ENCODE assay signal across 13 cellular contexts in the genomic region with DNA sequence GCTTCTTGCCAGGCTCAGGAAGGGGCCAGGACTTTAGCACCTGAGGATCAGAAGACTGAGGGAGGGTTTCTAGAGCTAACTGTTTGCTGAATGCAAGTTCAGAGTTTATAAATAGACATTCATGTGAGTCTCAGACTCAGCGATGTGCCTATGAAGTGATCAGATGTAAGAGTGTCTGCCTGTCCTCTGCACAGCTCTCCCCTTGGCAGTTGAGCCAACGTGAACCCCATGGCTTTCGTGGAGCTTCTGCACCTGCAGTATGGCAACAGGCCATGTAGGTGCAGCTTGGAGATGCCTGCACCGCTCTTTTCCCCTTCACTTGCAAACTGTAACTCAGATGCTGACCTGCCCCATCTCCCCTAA.
"Had no signal": no experiment of that assay in that cellular context is flagged by ENCODE, and none has a peak within 500 bp of the region (broad histone marks: within the 10 kb centered on the region; RNA-seq: fewer than 3 reads in every experiment).

No MANE protein-coding gene starts in this region.

- DNase-seq: activated B cell treated with CpG ODN at 0.5 μM for 24 hours; activated CD4-positive, alpha-beta T cell treated with anti-CD3 and anti-CD28 coated beads, Interleukin-2, amount 10 ng/mL, durations not matched to agents 7 days and 5 days; activated naive CD4-positive, alpha-beta T cell treated with anti-CD3 and anti-CD28 coated beads for 36 hours; glutamatergic neuron; mammary epithelial cell; naive thymus-derived CD8-positive, alpha-beta T cell; stimulated activated CD4-positive, alpha-beta T cell treated with anti-CD3 and anti-CD28 coated beads, Interleukin-4, amount 100 ng/mL, for 1 hour; stimulated activated CD8-positive, alpha-beta memory T cell treated with anti-CD3 and anti-CD28 coated beads, Interleukin-4, amount 100 ng/mL, for 48 hours; stimulated activated naive CD8-positive, alpha-beta T cell treated with anti-CD3 and anti-CD28 coated beads, Interleukin-15, amount 100 ng/mL, for 72 hours; T-helper 2 cell; uterus had no signal

- H3K9me3 ChIP-seq: uterus had no signal

- ATAC-seq: esophagus mucosa; naive thymus-derived CD8-positive, alpha-beta T cell had no signal

- H3K36me3 Mint-ChIP-seq: naive thymus-derived CD8-positive, alpha-beta T cell had no signal

- H3K36me3 ChIP-seq: uterus had no signal

- H3K9me3 Mint-ChIP-seq: activated B cell treated with CpG ODN at 0.5 μM for 24 hours; activated CD4-positive, alpha-beta T cell treated with anti-CD3 and anti-CD28 coated beads, Interleukin-2, amount 10 ng/mL, durations not matched to agents 7 days and 5 days; activated naive CD4-positive, alpha-beta T cell treated with anti-CD3 and anti-CD28 coated beads for 36 hours; activated T-helper 1 cell treated with anti-CD3 and anti-CD28 coated beads, Interleukin-12 subunit alpha, Interleukin-12 subunit beta, Interleukin-2, Interleukin-4 antibody, amounts not matched to agents 30 ng/mL and 10 ng/mL and 1 ng/mL, durations not matched to agents 14 hours and 24 hours and 36 hours; naive thymus-derived CD8-positive, alpha-beta T cell; stimulated activated naive CD8-positive, alpha-beta T cell treated with anti-CD3 and anti-CD28 coated beads, Interleukin-15, amount 100 ng/mL, for 72 hours had no signal

- H3K4me1 ChIP-seq: uterus had no signal

- H3K27ac Mint-ChIP-seq: activated B cell treated with CpG ODN at 0.5 μM for 24 hours; activated CD4-positive, alpha-beta T cell treated with anti-CD3 and anti-CD28 coated beads, Interleukin-2, amount 10 ng/mL, durations not matched to agents 7 days and 5 days; activated naive CD4-positive, alpha-beta T cell treated with anti-CD3 and anti-CD28 coated beads for 36 hours had no signal

- H3K27me3 ChIP-seq: uterus had no signal

- H3K27me3 Mint-ChIP-seq: activated B cell treated with CpG ODN at 0.5 μM for 24 hours had no signal

- H3K4me3 ChIP-seq: uterus had no signal

- H3K4me1 Mint-ChIP-seq: activated B cell treated with CpG ODN at 0.5 μM for 24 hours; naive thymus-derived CD8-positive, alpha-beta T cell had no signal

- H3K27ac ChIP-seq: uterus had no signal

- H3K4me3 Mint-ChIP-seq: activated B cell treated with CpG ODN at 0.5 μM for 24 hours; activated CD4-positive, alpha-beta T cell treated with anti-CD3 and anti-CD28 coated beads, Interleukin-2, amount 10 ng/mL, durations not matched to agents 7 days and 5 days; activated naive CD4-positive, alpha-beta T cell treated with anti-CD3 and anti-CD28 coated beads for 36 hours; activated T-helper 1 cell treated with anti-CD3 and anti-CD28 coated beads, Interleukin-12 subunit alpha, Interleukin-12 subunit beta, Interleukin-2, Interleukin-4 antibody, amounts not matched to agents 30 ng/mL and 10 ng/mL and 1 ng/mL, durations not matched to agents 14 hours and 24 hours and 36 hours; naive thymus-derived CD8-positive, alpha-beta T cell; stimulated activated naive CD8-positive, alpha-beta T cell treated with anti-CD3 and anti-CD28 coated beads, Interleukin-15, amount 100 ng/mL, for 72 hours had no signal
